Comparison of ENCODE assay signal across 1 cellular context in the genomic region with DNA sequence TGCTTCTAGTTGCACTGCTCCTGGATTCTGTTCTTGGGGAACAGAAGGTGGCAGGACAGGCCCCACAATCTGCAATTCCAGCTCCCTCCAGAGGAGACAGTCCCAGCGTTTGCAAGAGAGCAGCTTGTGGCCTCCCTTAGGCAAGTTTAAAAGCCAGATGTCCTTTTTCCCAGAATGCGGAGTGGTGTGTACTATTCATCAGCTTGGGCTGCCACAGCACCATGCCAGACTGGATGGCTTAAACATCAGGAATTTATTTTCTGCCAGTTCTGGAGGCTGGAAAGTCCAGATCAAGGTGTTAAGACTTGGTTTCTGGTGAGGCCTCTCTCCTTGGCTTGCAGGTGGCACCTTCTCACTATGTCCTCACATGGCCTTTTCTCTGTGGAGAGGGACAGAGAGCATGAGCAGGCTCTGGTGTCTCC.
TF ChIP-seq lines count a peak whose summit lies in the region.

No MANE protein-coding gene starts in this region.

TF ChIP-seq in HepG2, 621 proteins besides CTCF, POLR2A, EP300 and RAD21:
- TF ChIP-seq ZNF207 (IDR thresholded peaks at IDR 0.05; ENCODE audit: borderline replicate concordance), result no peak
- no peak for TF ChIP-seq ATAD3A (CRISPR knock-in tag; IDR thresholded peaks at IDR 0.05)
- no peak for TF ChIP-seq PAF1 (CRISPR knock-in tag; IDR thresholded peaks at IDR 0.05)
- TF ChIP-seq ZFYVE20 (CRISPR knock-in tag; IDR thresholded peaks at IDR 0.05; ENCODE audit: borderline replicate concordance, low read depth), result no peak
- TF ChIP-seq ZNF740 (CRISPR knock-in tag; IDR thresholded peaks at IDR 0.05), result no peak
- TF ChIP-seq GPN1 (CRISPR knock-in tag; IDR thresholded peaks at IDR 0.05; ENCODE audit: borderline replicate concordance), result no peak
- no peak for TF ChIP-seq HOXA9 (CRISPR knock-in tag; IDR thresholded peaks at IDR 0.05; ENCODE audit: borderline replicate concordance)
- no peak for TF ChIP-seq ZNF414 (CRISPR knock-in tag; IDR thresholded peaks at IDR 0.05)
- TF ChIP-seq ZNF275 (CRISPR knock-in tag; IDR thresholded peaks at IDR 0.05; ENCODE audit: borderline replicate concordance), result no peak
- TF ChIP-seq ZNF792 (CRISPR knock-in tag; IDR thresholded peaks at IDR 0.05), result no peak
